In genomic region chr11:17846852-17847453, GRCh38 we compare ENCODE assay signal across 10 cellular contexts.
DNase-seq lines count a peak whose midpoint lies in the region; ATAC-seq and TF ChIP-seq lines count a peak whose summit lies in the region.
"Had no signal": no experiment of that assay in that cellular context is flagged by ENCODE, and none has a peak within 500 bp of the region (broad histone marks: within the 10 kb centered on the region; RNA-seq: fewer than 3 reads in every experiment).

No MANE protein-coding gene starts in this region.

- peak; percentile 30 for DNase-seq in Calu3
- DNase-seq in cerebellum (ENCODE audit: low spot score), result peak; percentile 65
- DNase-seq in midbrain (lab: John Stamatoyannopoulos, UW), result peak; percentile 7
- DNase-seq in NCI-H146 treated with DMSO at 0.1 percent for 48 hours (lab: John Stamatoyannopoulos, UW; ENCODE audit: unreplicated experiment), result no peak
- no peak for DNase-seq in activated naive CD8-positive, alpha-beta T cell treated with anti-CD3 and anti-CD28 coated beads, Interleukin-2, amount 50 U/mL, for 24 hours
- no peak for DNase-seq in NCI-H2171 (lab: John Stamatoyannopoulos, UW)
- DNase-seq: upper lobe of left lung had no signal

- H4K20me1 ChIP-seq in Loucy (ENCODE audit: insufficient read depth, low read length, poor library complexity, severe bottlenecking), result no peaks in the 10 kb centered on the region

- no peak overlapping the region for H3K4me3 ChIP-seq in Loucy (ENCODE audit: low read length, poor library complexity, severe bottlenecking)
- H3K4me3 ChIP-seq: upper lobe of left lung had no signal

- intact Hi-C loops in Calu3 (cut with micrococcal nuclease; ENCODE audit: unreplicated experiment), result loop anchor here (2.0 kb wide), 1 partner anchor 116 kb away; no protein-coding TSS in a partner anchor

- no peaks in the 10 kb centered on the region for H3K27me3 ChIP-seq in Loucy (ENCODE audit: insufficient read depth, low read length, poor library complexity, severe bottlenecking)
- H3K27me3 ChIP-seq: upper lobe of left lung had no signal

- no peaks in the 10 kb centered on the region; the same call in 1 of the 2 replicates for H3K36me3 ChIP-seq in Loucy (ENCODE audit: insufficient read depth, low read length)

- H3K9ac ChIP-seq in Loucy (ENCODE audit: low read depth, low read length, poor library complexity, severe bottlenecking), result no peak overlapping the region

- no peak overlapping the region for H3K4me2 ChIP-seq in Loucy (ENCODE audit: low read depth, low read length, poor library complexity, severe bottlenecking)

- peaks cover 31% of the 10 kb centered on the region for H3K4me1 Mint-ChIP-seq in Calu3 (ENCODE audit: low read depth, unreplicated experiment)
- no peaks in the 10 kb centered on the region for H3K4me1 Mint-ChIP-seq in activated naive CD8-positive, alpha-beta T cell treated with anti-CD3 and anti-CD28 coated beads, Interleukin-2, amount 50 U/mL, for 24 hours
- no peaks in the 10 kb centered on the region for H3K4me1 Mint-ChIP-seq in activated T-helper 17 cell treated with anti-CD3 and anti-CD28 coated beads, Interleukin-2, amount 50 U/mL, for 72 hours

- H3K27ac Mint-ChIP-seq in Calu3 (ENCODE audit: unreplicated experiment), result no peak overlapping the region
- no peak overlapping the region for H3K27ac Mint-ChIP-seq in activated naive CD8-positive, alpha-beta T cell treated with anti-CD3 and anti-CD28 coated beads, Interleukin-2, amount 50 U/mL, for 24 hours
- no peak overlapping the region for H3K27ac Mint-ChIP-seq in activated T-helper 17 cell treated with anti-CD3 and anti-CD28 coated beads, Interleukin-2, amount 50 U/mL, for 72 hours
- H3K27ac Mint-ChIP-seq: T-helper 2 cell treated with Interferon-gamma antibody and Interleukin-4, amounts not matched to agents 5 μg/mL and 100 μg/mL, for 36 hours had no signal

- CTCF ChIA-PET in Calu3 (lab: Charles Lee), result interaction anchor here (0.7 kb wide), 1 partner anchor 116 kb away, joined by 5 read pairs; no protein-coding TSS in a partner anchor

- no peaks in the 10 kb centered on the region for H3K27me3 Mint-ChIP-seq in Calu3 (ENCODE audit: unreplicated experiment)
- H3K27me3 Mint-ChIP-seq in activated naive CD8-positive, alpha-beta T cell treated with anti-CD3 and anti-CD28 coated beads, Interleukin-2, amount 50 U/mL, for 24 hours, result no peaks in the 10 kb centered on the region
- H3K27me3 Mint-ChIP-seq in activated T-helper 17 cell treated with anti-CD3 and anti-CD28 coated beads, Interleukin-2, amount 50 U/mL, for 72 hours, result no peaks in the 10 kb centered on the region

- no peaks in the 10 kb centered on the region for H3K9me2 ChIP-seq in Loucy (replicated peaks; ENCODE audit: low read depth, low read length)

- H3F3A ChIP-seq in Loucy (ENCODE audit: low read depth), result no peaks in the 10 kb centered on the region

- no peaks in the 10 kb centered on the region for H3K79me2 ChIP-seq in Loucy (ENCODE audit: insufficient read depth, low read length)

- no peaks in the 10 kb centered on the region for H3K9me3 ChIP-seq in Loucy (ENCODE audit: insufficient read depth, low read depth, low read length)
- H3K9me3 ChIP-seq: upper lobe of left lung had no signal

- no peak for TF ChIP-seq CTCF in Calu3 (IDR thresholded peaks at IDR 0.05; ENCODE audit: unreplicated experiment)
- TF ChIP-seq CTCF in Loucy (conservative IDR thresholded peaks at IDR 0.05; ENCODE audit: low read length), result peak; percentile 40

- H2AFZ ChIP-seq in Loucy (ENCODE audit: low read length), result no peak overlapping the region

- no peaks in the 10 kb centered on the region for H3K9me3 Mint-ChIP-seq in Calu3 (ENCODE audit: low read depth, unreplicated experiment)
- no peaks in the 10 kb centered on the region for H3K9me3 Mint-ChIP-seq in activated naive CD8-positive, alpha-beta T cell treated with anti-CD3 and anti-CD28 coated beads, Interleukin-2, amount 50 U/mL, for 24 hours
- H3K9me3 Mint-ChIP-seq in activated T-helper 17 cell treated with anti-CD3 and anti-CD28 coated beads, Interleukin-2, amount 50 U/mL, for 72 hours, result no peaks in the 10 kb centered on the region
- H3K9me3 Mint-ChIP-seq: T-helper 2 cell treated with Interferon-gamma antibody and Interleukin-4, amounts not matched to agents 5 μg/mL and 100 μg/mL, for 36 hours had no signal

- no TSS peak for BruUV-seq in Calu3 (replicated peaks; lab: Mats Ljungman, UMichigan)

- H3K4me1 ChIP-seq in Loucy (ENCODE audit: insufficient read depth, low read length, poor library complexity, severe bottlenecking), result no peaks in the 10 kb centered on the region
- H3K4me1 ChIP-seq: upper lobe of left lung had no signal

- no peak overlapping the region for H3K4me3 Mint-ChIP-seq in Calu3 (ENCODE audit: low read depth, unreplicated experiment)
- H3K4me3 Mint-ChIP-seq in activated naive CD8-positive, alpha-beta T cell treated with anti-CD3 and anti-CD28 coated beads, Interleukin-2, amount 50 U/mL, for 24 hours, result no peak overlapping the region
- no peak overlapping the region for H3K4me3 Mint-ChIP-seq in activated T-helper 17 cell treated with anti-CD3 and anti-CD28 coated beads, Interleukin-2, amount 50 U/mL, for 72 hours
- H3K4me3 Mint-ChIP-seq: T-helper 2 cell treated with Interferon-gamma antibody and Interleukin-4, amounts not matched to agents 5 μg/mL and 100 μg/mL, for 36 hours had no signal

- no peaks in the 10 kb centered on the region for H3K36me3 Mint-ChIP-seq in Calu3 (ENCODE audit: insufficient read depth, unreplicated experiment)
- H3K36me3 Mint-ChIP-seq in activated naive CD8-positive, alpha-beta T cell treated with anti-CD3 and anti-CD28 coated beads, Interleukin-2, amount 50 U/mL, for 24 hours (ENCODE audit: low read depth), result peaks cover 2% of the 10 kb centered on the region
- peaks cover 25% of the 10 kb centered on the region for H3K36me3 Mint-ChIP-seq in activated T-helper 17 cell treated with anti-CD3 and anti-CD28 coated beads, Interleukin-2, amount 50 U/mL, for 72 hours (ENCODE audit: low read depth)

- no peak for ATAC-seq in activated naive CD8-positive, alpha-beta T cell treated with anti-CD3 and anti-CD28 coated beads, Interleukin-2, amount 50 U/mL, for 24 hours
- ATAC-seq in activated T-helper 17 cell treated with anti-CD3 and anti-CD28 coated beads, Interleukin-2, amount 50 U/mL, for 72 hours (replicated peaks), result no peak

Comparison
In these comparisons a context has a peak if more than half of its experiments do, and no peak if none do; other contexts are left out.
1. DNase-seq: peak in Calu3 (single experiment), cerebellum (single experiment) and midbrain (single experiment); none in NCI-H146 treated with DMSO at 0.1 percent for 48 hours (single experiment), activated naive CD8-positive, alpha-beta T cell treated with anti-CD3 and anti-CD28 coated beads, Interleukin-2, amount 50 U/mL, for 24 hours (single experiment) and NCI-H2171 (single experiment).